In genomic region chr1:153506831-153507413, GRCh38 we compare ENCODE assay signal across 11 cellular contexts. TPM values are rescaled to one million over a fixed set of nuclear protein-coding genes. Genes with fewer than 3 reads are reported as not detected.
DNase-seq lines count a peak whose midpoint lies in the region; ATAC-seq and TF ChIP-seq lines count a peak whose summit lies in the region.
"Had no signal": no experiment of that assay in that cellular context is flagged by ENCODE, and none has a peak within 500 bp of the region (broad histone marks: within the 10 kb centered on the region; RNA-seq: fewer than 3 reads in every experiment).

No MANE protein-coding gene starts in this region.

- H3K9me3 ChIP-seq in skeletal muscle satellite cell (replicated peaks; ENCODE audit: low read length): no peaks in the 10 kb centered on the region

- no peak for TF ChIP-seq CTCF in astrocyte of the cerebellum (IDR thresholded peaks at IDR 0.05; ENCODE audit: low read depth, low read length, missing control alignments)

- in situ Hi-C loops in astrocyte of the cerebellum (cut with HindIII; ENCODE audit: low sequenced_read_pairs): no loop called here

- peak overlapping the region; percentile 74 for H3K4me2 ChIP-seq in skeletal muscle satellite cell (ENCODE audit: low read length)

- peaks cover 36% of the 10 kb centered on the region for H3K4me1 ChIP-seq in skeletal muscle satellite cell (ENCODE audit: control insufficient read depth, insufficient read depth, low read length)

- ATAC-seq in HG02884 (IDR thresholded peaks at IDR 0.05; ENCODE audit: unreplicated experiment) (no peak), GM19328 (IDR thresholded peaks at IDR 0.05; ENCODE audit: unreplicated experiment) (no peak)
- ATAC-seq in stimulated activated naive CD8-positive, alpha-beta T cell treated with anti-CD3 and anti-CD28 coated beads, Interleukin-15, Interleukin-2, amounts not matched to agents 100 U/mL and 50 U/mL, for 24 hours: no peak

- no peaks in the 10 kb centered on the region for H3K27me3 ChIP-seq in skeletal muscle satellite cell (ENCODE audit: control insufficient read depth, insufficient read depth, low read length)

- no peak overlapping the region for H3K4me3 ChIP-seq in astrocyte of the cerebellum (ENCODE audit: low read depth, low read length)
- no peak overlapping the region for H3K4me3 ChIP-seq in skeletal muscle satellite cell (ENCODE audit: low read length)

- no peaks in the 10 kb centered on the region for H3K36me3 ChIP-seq in skeletal muscle satellite cell (ENCODE audit: insufficient read depth, low read length)

- DNase-seq in GM04503 (ENCODE audit: low read depth): peak; percentile 70
- peak; percentile 41 for DNase-seq in astrocyte of the cerebellum (ENCODE audit: low read depth)
- peak; percentile 17 for DNase-seq in iPS-NIHi7 (ENCODE audit: extremely low spot score)
- no peak for DNase-seq in NCI-H510A treated with DMSO at 0.1 percent for 48 hours (lab: John Stamatoyannopoulos, UW)
- no peak for DNase-seq in stimulated activated naive CD8-positive, alpha-beta T cell treated with anti-CD3 and anti-CD28 coated beads, Interleukin-15, Interleukin-2, amounts not matched to agents 100 U/mL and 50 U/mL, for 24 hours
- DNase-seq: NCI-H1436 had no signal

- H3K9ac ChIP-seq in skeletal muscle satellite cell (ENCODE audit: low read depth, low read length): peak overlapping the region; percentile 49

RNA-seq across cellular contexts. Expression of gene S100A6, which starts 28.9 kb away (rescaled TPM):
- total RNA-seq in skeletal muscle satellite cell (2012; rRNA removed): 1,129 and 1,390 TPM in 2 replicates

RNA-seq across cellular contexts. Expression of gene S100A5, which starts 33.8 kb away (rescaled TPM):
- total RNA-seq in skeletal muscle satellite cell (2012; rRNA removed): 1.3 TPM in 1 of 2 replicates, not detected in the other
- total RNA-seq: dermis microvascular lymphatic vessel endothelial cell, pulmonary artery endothelial cell had no signal

RNA-seq across cellular contexts. Expression of gene S100A4, which starts 38.7 kb away (rescaled TPM):
- 169 and 399 TPM in 2 replicates for total RNA-seq in skeletal muscle satellite cell (2012; rRNA removed)

RNA-seq across cellular contexts. Expression of gene S100A3, which starts 42.1 kb away (rescaled TPM):
- 11.6 and 13.2 TPM in 2 replicates for total RNA-seq in skeletal muscle satellite cell (2012; rRNA removed)

RNA-seq across cellular contexts. Expression of gene S100A7, which starts 46.5 kb away (rescaled TPM):
- not detected in 2 replicates for total RNA-seq in skeletal muscle satellite cell (2012; rRNA removed)
- total RNA-seq: dermis microvascular lymphatic vessel endothelial cell, pulmonary artery endothelial cell had no signal

Comparison
In these comparisons a context has a peak if more than half of its experiments do, and no peak if none do; other contexts are left out.
1. DNase-seq: peak in GM04503 (single experiment), astrocyte of the cerebellum (single experiment) and iPS-NIHi7 (single experiment); none in NCI-H510A treated with DMSO at 0.1 percent for 48 hours (single experiment) and stimulated activated naive CD8-positive, alpha-beta T cell treated with anti-CD3 and anti-CD28 coated beads, Interleukin-15, Interleukin-2, amounts not matched to agents 100 U/mL and 50 U/mL, for 24 hours (single experiment).